ENCODE assay signal across 1 cellular context in genomic region chr3:129888739-129889138, GRCh38.
TF ChIP-seq lines count a peak whose summit lies in the region.

No MANE protein-coding gene starts in this region.

TF ChIP-seq in SK-N-SH, 30 proteins besides CTCF, POLR2A, EP300 and RAD21 (continued from another document):
- TF ChIP-seq REST (IDR thresholded peaks at IDR 0.05; ENCODE audit: low read depth, low read length) (no peak), MEF2A (IDR thresholded peaks at IDR 0.05; ENCODE audit: borderline replicate concordance, low read depth) (no peak; the same call in 1 of the 2 replicates), SMC3 (IDR thresholded peaks at IDR 0.05; ENCODE audit: low read depth, low read length) (no peak), TAF1 (IDR thresholded peaks at IDR 0.05; ENCODE audit: borderline replicate concordance, low read depth, low read length) (no peak), SIN3A (IDR thresholded peaks at IDR 0.05; ENCODE audit: borderline replicate concordance, low read depth, low read length) (0 out of 2 replicates have a peak, but pooled peaks have one; percentile 55), GATA2 (CRISPR knock-in tag; IDR thresholded peaks at IDR 0.05) (no peak), ZBTB33 (IDR thresholded peaks at IDR 0.05; ENCODE audit: borderline replicate concordance, low read depth) (no peak), EZH2phosphoT487 (IDR thresholded peaks at IDR 0.05; ENCODE audit: borderline replicate concordance, low read depth) (no peak), USF1 (IDR thresholded peaks at IDR 0.05; ENCODE audit: borderline replicate concordance, low read depth) (no peak), ELF1 (IDR thresholded peaks at IDR 0.05) (peak; percentile 30; the same call in 1 of the 2 replicates), GABPA (IDR thresholded peaks at IDR 0.05; ENCODE audit: low read depth) (no peak), FOXJ3 (CRISPR knock-in tag; IDR thresholded peaks at IDR 0.05) (no peak), RFX5 (IDR thresholded peaks at IDR 0.05; ENCODE audit: low read length) (no peak), IRF3 (IDR thresholded peaks at IDR 0.05; ENCODE audit: low read depth, low read length) (no peak), FOXM1 (IDR thresholded peaks at IDR 0.05; ENCODE audit: low read depth) (no peak), RCOR1 (IDR thresholded peaks at IDR 0.05; ENCODE audit: low read length) (no peak), POLR2AphosphoS5 (IDR thresholded peaks at IDR 0.05; ENCODE audit: low read depth, low read length) (no peak; the same call in 1 of the 2 replicates), FOSL2 (IDR thresholded peaks at IDR 0.05; ENCODE audit: borderline replicate concordance, low read depth) (peak; percentile 85), TEAD4 (IDR thresholded peaks at IDR 0.05; ENCODE audit: borderline replicate concordance, insufficient read depth) (peak; percentile 76; the same call in 1 of the 2 replicates)
